24 cellular contexts compared by ENCODE assay signal in genomic region chr10:29204119-29204518, GRCh38.
DNase-seq lines count a peak whose midpoint lies in the region; ATAC-seq and TF ChIP-seq lines count a peak whose summit lies in the region.
"Had no signal": no experiment of that assay in that cellular context is flagged by ENCODE, and none has a peak within 500 bp of the region (broad histone marks: within the 10 kb centered on the region; RNA-seq: fewer than 3 reads in every experiment).

No MANE protein-coding gene starts in this region.

- no peaks in the 10 kb centered on the region for H3K79me2 ChIP-seq in PC-9 (ENCODE audit: low read depth)

- no peaks in the 10 kb centered on the region for H3K9me2 ChIP-seq in PC-9 (ENCODE audit: insufficient read depth)

- H3K9ac ChIP-seq in HUES48 (ENCODE audit: low read depth, low read length) = no peak overlapping the region

- no peaks in the 10 kb centered on the region for H3F3A ChIP-seq in PC-9 (ENCODE audit: insufficient read depth, low read depth)

- H3K4me1 ChIP-seq in HUES48 (ENCODE audit: control insufficient read depth, insufficient read depth, low read length) (peaks cover 16% of the 10 kb centered on the region), PC-9 (replicated peaks; ENCODE audit: insufficient read depth) (no peaks in the 10 kb centered on the region)
- H3K4me1 ChIP-seq: esophagus squamous epithelium, pancreas had no signal

- intact Hi-C loops in sciatic nerve (cut with DNase I) (no loop called here), PC-9 (cut with micrococcal nuclease; ENCODE audit: unreplicated experiment) (no loop called here)

- ATAC-seq in sciatic nerve = peak; percentile 49
- ATAC-seq: activated naive CD4-positive, alpha-beta T cell treated with anti-CD3 and anti-CD28 coated beads, Interleukin-2, amount 50 U/mL, for 72 hours; pancreas; T-cell had no signal

- peak; percentile 56 for DNase-seq in ecto neural progenitor cell (ENCODE audit: low spot score)
- peak; percentile 88 for DNase-seq in islet precursor cell
- DNase-seq in sciatic nerve (ENCODE audit: low spot score) = no peak
- no peak for DNase-seq in hypothalamus (lab: John Stamatoyannopoulos, UW)
- no peak for DNase-seq in PC-9
- no peak for DNase-seq in SKM-1 (lab: John Stamatoyannopoulos, UW; ENCODE audit: unreplicated experiment)
- DNase-seq in NCI-H2081 treated with DMSO at 0.1 percent for 48 hours (lab: John Stamatoyannopoulos, UW) = no peak
- DNase-seq: activated CD4-positive, alpha-beta T cell treated with anti-CD3 and anti-CD28 coated beads for 48 hours; CD8-positive, alpha-beta memory T cell; cerebellar nuclear complex; effector memory CD4-positive, alpha-beta T cell; esophagus squamous epithelium; NCI-H1105; NCI-H2081; NCI-H524; pancreas; RPMI8226; stimulated activated CD4-positive, alpha-beta T cell treated with anti-CD3 and anti-CD28 coated beads, Interleukin-2, amount 100 ng/mL, for 24 hours; stimulated activated naive CD4-positive, alpha-beta T cell treated with Interleukin-2 at 50 U/mL for 16 hours; T-cell; tibial artery had no signal

- no peak overlapping the region for H3K4me3 ChIP-seq in HUES48 (ENCODE audit: low read depth, low read length)
- no peak overlapping the region for H3K4me3 ChIP-seq in PC-9
- H3K4me3 ChIP-seq: esophagus squamous epithelium, lung, pancreas, tibial artery had no signal

- H3K9me3 ChIP-seq in HUES48 (ENCODE audit: control insufficient read depth, insufficient read depth, low read length) (no peaks in the 10 kb centered on the region), PC-9 (ENCODE audit: insufficient read depth, low read depth) (no peaks in the 10 kb centered on the region)
- H3K9me3 ChIP-seq: esophagus squamous epithelium, pancreas, tibial artery had no signal

- POLR2A ChIA-PET in PC-9 (lab: Charles Lee; ENCODE audit: unreplicated experiment) = no interaction called here

- no peaks in the 10 kb centered on the region for H3K36me3 ChIP-seq in HUES48 (ENCODE audit: control insufficient read depth, insufficient read depth, low read length)
- H3K36me3 ChIP-seq in PC-9 (ENCODE audit: low read depth) = no peaks in the 10 kb centered on the region
- H3K36me3 ChIP-seq: esophagus squamous epithelium, pancreas, tibial artery had no signal

- TF ChIP-seq CTCF in PC-9 (conservative IDR thresholded peaks at IDR 0.05) = no peak

- BruUV-seq in PC-9 (replicated peaks; lab: Mats Ljungman, UMichigan) = no TSS peak

- H3K4me2 ChIP-seq in PC-9 = no peak overlapping the region

- H4K20me1 ChIP-seq in PC-9 (ENCODE audit: insufficient read depth) = no peaks in the 10 kb centered on the region

- H3K27me3 ChIP-seq in HUES48 (ENCODE audit: control insufficient read depth, insufficient read depth, low read length) (no peaks in the 10 kb centered on the region), PC-9 (ENCODE audit: insufficient read depth, low read depth) (no peaks in the 10 kb centered on the region)
- H3K27me3 ChIP-seq: pancreas, tibial artery had no signal

- CTCF ChIA-PET in PC-9 (lab: Charles Lee) = interaction anchor here (0.6 kb wide), 1 partner anchor 188 kb away, joined by 12 read pairs; no protein-coding TSS in a partner anchor

- H3K27ac ChIP-seq in HUES48 (ENCODE audit: low read depth, low read length) (peak overlapping the region; percentile 29), PC-9 (no peak overlapping the region)
- H3K27ac ChIP-seq: esophagus squamous epithelium, pancreas, tibial artery had no signal

- no peak overlapping the region for H2AFZ ChIP-seq in PC-9

Comparison
In these comparisons a context has a peak if more than half of its experiments do, and no peak if none do; other contexts are left out.
1. DNase-seq: peak in ecto neural progenitor cell (single experiment) and islet precursor cell (single experiment); none in sciatic nerve (single experiment), hypothalamus (0 of 51), PC-9 (0 of 2), SKM-1 (single experiment) and NCI-H2081 treated with DMSO at 0.1 percent for 48 hours (single experiment).